In genomic region chr1:24411963-24412362, GRCh38 we compare ENCODE assay signal across 1 cellular context.
TF ChIP-seq lines count a peak whose summit lies in the region.

No MANE protein-coding gene starts in this region.

TF ChIP-seq in K562, 482 proteins besides CTCF, POLR2A, EP300 and RAD21 (continued from another document and continues in another):
- TF ChIP-seq CHD7 (IDR thresholded peaks at IDR 0.05; ENCODE audit: low read depth, low read length) (no peak), MTA2 (IDR thresholded peaks at IDR 0.05; ENCODE audit: low read depth) (peak; percentile 44; the same call in 1 of the 2 replicates), ZNF57 (CRISPR knock-in tag; IDR thresholded peaks at IDR 0.05) (no peak), E4F1 (CRISPR knock-in tag; IDR thresholded peaks at IDR 0.05; ENCODE audit: borderline replicate concordance) (no peak), RBFOX2 (IDR thresholded peaks at IDR 0.05; ENCODE audit: low read depth, low read length) (no peak), STAT5A (IDR thresholded peaks at IDR 0.05; ENCODE audit: borderline replicate concordance, low read length) (peak; percentile 38; the same call in 1 of the 2 replicates), KLF13 (tag; IDR thresholded peaks at IDR 0.05; ENCODE audit: borderline replicate concordance, low read depth) (no peak), MTA3 (IDR thresholded peaks at IDR 0.05; ENCODE audit: borderline replicate concordance) (peak; percentile 19; the same call in 1 of the 2 replicates), TEAD1 (CRISPR knock-in tag; IDR thresholded peaks at IDR 0.05) (peak in 1 of 2 experiments; percentile 61; a peak in 1 of 4 replicates), THAP7 (CRISPR knock-in tag; IDR thresholded peaks at IDR 0.05) (no peak), TAF9B (IDR thresholded peaks at IDR 0.05; ENCODE audit: partially characterized antibody) (peak; percentile 35), NBN (IDR thresholded peaks at IDR 0.05; ENCODE audit: low read depth) (0 out of 2 replicates have a peak, but pooled peaks have one; percentile 44), HDAC1 (IDR thresholded peaks at IDR 0.05) (peak in 1 of 2 experiments; percentile 58; a peak in 2 of 4 replicates), PHB2 (IDR thresholded peaks at IDR 0.05; ENCODE audit: low read depth) (no peak), C11orf30 (IDR thresholded peaks at IDR 0.05; ENCODE audit: low read depth) (peak; percentile 83), TSHZ1 (CRISPR knock-in tag; IDR thresholded peaks at IDR 0.05) (no peak), BHLHE40 (IDR thresholded peaks at IDR 0.05; ENCODE audit: low read length) (peak; percentile 36; the same call in 1 of the 2 replicates), ZBTB33 (CRISPR knock-in tag; IDR thresholded peaks at IDR 0.05) (no peak), HNRNPL (IDR thresholded peaks at IDR 0.05; ENCODE audit: low read depth, low read length) (no peak), ARID1B (IDR thresholded peaks at IDR 0.05) (peak; percentile 83), ZBTB1 (CRISPR knock-in tag; IDR thresholded peaks at IDR 0.05; ENCODE audit: borderline replicate concordance, low read depth) (no peak), ZMIZ1 (IDR thresholded peaks at IDR 0.05; ENCODE audit: low read depth in 2 of 2, low read length in 2 of 2) (no peak)
- TF ChIP-seq, protein P1, sequence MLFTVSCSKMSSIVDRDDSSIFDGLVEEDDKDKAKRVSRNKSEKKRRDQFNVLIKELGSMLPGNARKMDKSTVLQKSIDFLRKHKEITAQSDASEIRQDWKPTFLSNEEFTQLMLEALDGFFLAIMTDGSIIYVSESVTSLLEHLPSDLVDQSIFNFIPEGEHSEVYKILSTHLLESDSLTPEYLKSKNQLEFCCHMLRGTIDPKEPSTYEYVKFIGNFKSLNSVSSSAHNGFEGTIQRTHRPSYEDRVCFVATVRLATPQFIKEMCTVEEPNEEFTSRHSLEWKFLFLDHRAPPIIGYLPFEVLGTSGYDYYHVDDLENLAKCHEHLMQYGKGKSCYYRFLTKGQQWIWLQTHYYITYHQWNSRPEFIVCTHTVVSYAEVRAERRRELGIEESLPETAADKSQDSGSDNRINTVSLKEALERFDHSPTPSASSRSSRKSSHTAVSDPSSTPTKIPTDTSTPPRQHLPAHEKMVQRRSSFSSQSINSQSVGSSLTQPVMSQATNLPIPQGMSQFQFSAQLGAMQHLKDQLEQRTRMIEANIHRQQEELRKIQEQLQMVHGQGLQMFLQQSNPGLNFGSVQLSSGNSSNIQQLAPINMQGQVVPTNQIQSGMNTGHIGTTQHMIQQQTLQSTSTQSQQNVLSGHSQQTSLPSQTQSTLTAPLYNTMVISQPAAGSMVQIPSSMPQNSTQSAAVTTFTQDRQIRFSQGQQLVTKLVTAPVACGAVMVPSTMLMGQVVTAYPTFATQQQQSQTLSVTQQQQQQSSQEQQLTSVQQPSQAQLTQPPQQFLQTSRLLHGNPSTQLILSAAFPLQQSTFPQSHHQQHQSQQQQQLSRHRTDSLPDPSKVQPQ (CRISPR knock-in tag; IDR thresholded peaks at IDR 0.05; ENCODE audit: borderline replicate concordance): no peak
